In the genomic region with DNA sequence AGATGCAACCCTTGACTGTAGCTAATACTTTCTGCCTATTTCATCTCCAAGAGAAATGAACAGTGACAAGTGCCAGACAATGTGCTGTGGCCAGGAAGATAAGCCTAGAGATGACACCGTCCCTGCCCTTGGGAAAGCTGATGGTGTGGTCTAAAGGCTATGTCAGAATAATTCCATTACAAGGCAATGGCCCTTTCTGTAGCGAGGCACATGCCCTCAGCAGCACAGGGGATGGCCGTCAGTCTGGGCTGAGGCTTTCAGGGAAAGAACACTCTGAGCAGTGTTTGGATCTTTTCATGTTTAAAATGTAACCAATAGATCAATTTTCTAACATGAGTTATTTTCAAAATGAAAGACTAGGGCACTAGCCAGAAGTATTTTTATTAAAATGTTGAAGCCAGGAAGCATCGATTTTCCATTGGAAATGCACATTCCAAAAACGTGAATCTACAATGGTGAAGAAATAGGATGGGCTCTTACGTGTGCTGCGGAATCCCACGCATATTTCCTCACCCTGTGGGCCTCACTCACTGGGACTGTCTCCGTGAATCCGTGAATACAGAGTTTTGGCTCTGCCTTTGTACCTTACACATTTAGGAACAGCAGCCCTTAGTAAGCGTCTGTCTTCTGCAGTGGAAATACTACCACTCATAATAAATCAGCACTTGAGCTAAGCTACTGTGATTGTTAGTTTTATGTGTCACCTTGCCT, we compare ENCODE assay signal across 31 cellular contexts. TPM values are rescaled to one million over a fixed set of nuclear protein-coding genes. Genes with fewer than 3 reads are reported as not detected.
DNase-seq lines count a peak whose midpoint lies in the region; ATAC-seq, FAIRE-seq and TF ChIP-seq lines count a peak whose summit lies in the region.
"Had no signal": no experiment of that assay in that cellular context is flagged by ENCODE, and none has a peak within 500 bp of the region (broad histone marks: within the 10 kb centered on the region; RNA-seq: fewer than 3 reads in every experiment).

No MANE protein-coding gene starts in this region.

- H3K4me3 ChIP-seq in mammary epithelial cell (replicated peaks in 1 of 3; ENCODE audit: insufficient read depth in 1 of 3, low read depth in 2 of 3, low read length in 3 of 3) = no peak overlapping the region
- no peak overlapping the region for H3K4me3 ChIP-seq in endodermal cell (ENCODE audit: low read length)
- no peak overlapping the region for H3K4me3 ChIP-seq in pancreas
- no peak overlapping the region for H3K4me3 ChIP-seq in uterus
- H3K4me3 ChIP-seq: cardiac muscle cell, heart left ventricle, SK-N-MC, tibial nerve had no signal

- no peaks in the 10 kb centered on the region for H4K20me1 ChIP-seq in mammary epithelial cell (ENCODE audit: insufficient read depth, low read length)

- DNase-seq in MCF 10A (ENCODE audit: unreplicated experiment) (peak; percentile 33), mammary epithelial cell (no peak), endodermal cell (no peak), pancreas (no peak), uterus (no peak), GM10266 (ENCODE audit: extremely low spot score) (no peak), NCI-H2081 treated with DMSO at 0.1 percent for 48 hours (lab: John Stamatoyannopoulos, UW) (no peak)
- no peak for DNase-seq in T-helper 2 cell treated with Interferon-gamma antibody and Interleukin-4, amounts not matched to agents 5 μg/mL and 100 μg/mL, for 36 hours (ENCODE audit: low spot score)
- DNase-seq: activated CD4-positive, alpha-beta T cell treated with anti-CD3 and anti-CD28 coated beads for 36 hours; activated CD8-positive, alpha-beta memory T cell treated with anti-CD3 and anti-CD28 coated beads for 24 hours; activated T-cell treated with anti-CD3 and anti-CD28 coated beads, Interleukin-2, amount 50 U/mL, for 4 hours; CD4-positive, alpha-beta T cell; GDM1; H7; NCI-H1048; NCI-H187 treated with DMSO at 0.1 percent for 48 hours; NCI-H2227 treated with DMSO at 0.1 percent for 48 hours; nucleus accumbens; RPMI8226; stimulated activated CD4-positive, alpha-beta T cell treated with anti-CD3 and anti-CD28 coated beads, Interleukin-4, amount 100 ng/mL, for 4 hours; stimulated activated naive CD4-positive, alpha-beta T cell had no signal

- CTCF ChIA-PET in MCF 10A (lab: Yijun Ruan, JAX) (interaction anchor here (0.5 to 1.9 kb wide), 3 partner anchors 10 to 225 kb away, joined by 3 to 6 read pairs (median 3); no protein-coding TSS in a partner anchor), mammary epithelial cell (lab: Charles Lee; ENCODE audit: low non-redundant PET) (no interaction called here)

- H3K27me3 ChIP-seq in mammary epithelial cell (ENCODE audit: insufficient read depth, low read length) (no peaks in the 10 kb centered on the region), endodermal cell (ENCODE audit: control insufficient read depth, insufficient read depth, low read length, poor library complexity, severe bottlenecking) (no peaks in the 10 kb centered on the region), pancreas (no peaks in the 10 kb centered on the region), uterus (no peaks in the 10 kb centered on the region)
- H3K27me3 ChIP-seq: cardiac muscle cell, heart left ventricle, tibial nerve had no signal

- FAIRE-seq in pancreas (lab: Jason Lieb, UNC) = no peak
- FAIRE-seq: HepG2 had no signal

- TF ChIP-seq CTCF in MCF 10A (IDR thresholded peaks at IDR 0.05; ENCODE audit: unreplicated experiment) (no peak), mammary epithelial cell (conservative IDR thresholded peaks at IDR 0.05 in 1 of 2, IDR thresholded peaks at IDR 0.05 in 1 of 2; ENCODE audit: extremely low read depth in 1 of 2, insufficient read depth in 1 of 2, low read depth in 1 of 2, low read length in 2 of 2) (no peak), endodermal cell (conservative IDR thresholded peaks at IDR 0.05) (no peak), pancreas (IDR thresholded peaks at IDR 0.05) (no peak), uterus (IDR thresholded peaks at IDR 0.05) (no peak), GM10266 (IDR thresholded peaks at IDR 0.05; ENCODE audit: control insufficient read depth, insufficient read depth, low read depth, missing control alignments) (no peak)

- in situ Hi-C loops in mammary epithelial cell (cut with MboI; ENCODE audit: low sequenced_read_pairs in 2 of 2) = no loop called here

- no peak overlapping the region for H3K9ac ChIP-seq in mammary epithelial cell (ENCODE audit: insufficient read depth, low read length)
- no peak overlapping the region for H3K9ac ChIP-seq in endodermal cell (ENCODE audit: extremely low read depth, low read length, poor library complexity, severe bottlenecking)

- no peaks in the 10 kb centered on the region for H3K27me3 Mint-ChIP-seq in MCF 10A (ENCODE audit: insufficient read depth, unreplicated experiment)
- H3K27me3 Mint-ChIP-seq in endodermal cell (ENCODE audit: insufficient read depth) = no peaks in the 10 kb centered on the region
- H3K27me3 Mint-ChIP-seq in T-helper 2 cell treated with Interferon-gamma antibody and Interleukin-4, amounts not matched to agents 5 μg/mL and 100 μg/mL, for 36 hours (ENCODE audit: low read depth) = peaks cover 3% of the 10 kb centered on the region

- POLR2A ChIA-PET in MCF 10A (lab: Yijun Ruan, JAX) = no interaction called here

- WGBS in mammary epithelial cell (ENCODE audit: low coverage, missing lambda C conversion rate) = 95% methylated on average over 10 of the region's 11 CpGs
- 91 to 92% methylated on average over 8 to 11 of the region's 11 CpGs for WGBS in endodermal cell (ENCODE audit: insufficient coverage in 1 of 2, insufficient read length in 1 of 2), 2 experiments
- 46 to 54% methylated on average over 11 of the region's 11 CpGs for WGBS in pancreas, 2 donors

- ATAC-seq in pancreas = peak in 3 of 4 donors; percentile 37 to 60 (median 52)
- ATAC-seq: activated CD4-positive, alpha-beta T cell treated with anti-CD3 and anti-CD28 coated beads for 36 hours; activated T-cell treated with anti-CD3 and anti-CD28 coated beads, Interleukin-2, amount 50 U/mL, for 4 hours; heart left ventricle; HepG2; right cardiac atrium had no signal

- no peaks in the 10 kb centered on the region for H3K4me1 Mint-ChIP-seq in MCF 10A (ENCODE audit: insufficient read depth, unreplicated experiment)
- H3K4me1 Mint-ChIP-seq in endodermal cell = peaks cover 2% of the 10 kb centered on the region
- H3K4me1 Mint-ChIP-seq in T-helper 2 cell treated with Interferon-gamma antibody and Interleukin-4, amounts not matched to agents 5 μg/mL and 100 μg/mL, for 36 hours (ENCODE audit: low read depth) = no peaks in the 10 kb centered on the region
- H3K4me1 Mint-ChIP-seq: memory B cell had no signal

- intact Hi-C loops in MCF 10A (cut with micrococcal nuclease) (no loop called here), mammary epithelial cell (cut with micrococcal nuclease) (no loop called here), pancreas (cut with DNase I) (no loop called here), uterus (cut with DNase I; ENCODE audit: low total_unique reads) (no loop called here)

- H3K27ac Mint-ChIP-seq in MCF 10A (ENCODE audit: low read depth, unreplicated experiment) (no peak overlapping the region), endodermal cell (peak overlapping the region; percentile 17)
- H3K27ac Mint-ChIP-seq in T-helper 2 cell treated with Interferon-gamma antibody and Interleukin-4, amounts not matched to agents 5 μg/mL and 100 μg/mL, for 36 hours = no peak overlapping the region
- H3K27ac Mint-ChIP-seq: activated CD4-positive, alpha-beta T cell treated with anti-CD3 and anti-CD28 coated beads for 36 hours; CD4-positive, alpha-beta T cell; dendritic cell treated with granulocyte-macrophage colony-stimulating factor and Interleukin-4, amounts not matched to agents 40 ng/mL and 50 ng/mL, for 4 days; memory B cell; T-helper 1 cell treated with Interleukin-12 subunit alpha and Interleukin-12 subunit beta and Interleukin-4 antibody, amounts not matched to agents 30 μg/mL and 1 μg/mL, for 36 hours had no signal

- H3K9me3 Mint-ChIP-seq in MCF 10A (ENCODE audit: unreplicated experiment) (no peaks in the 10 kb centered on the region), endodermal cell (no peaks in the 10 kb centered on the region)
- no peaks in the 10 kb centered on the region for H3K9me3 Mint-ChIP-seq in T-helper 2 cell treated with Interferon-gamma antibody and Interleukin-4, amounts not matched to agents 5 μg/mL and 100 μg/mL, for 36 hours
- H3K9me3 Mint-ChIP-seq: activated T-cell treated with anti-CD3 and anti-CD28 coated beads, Interleukin-2, amount 50 U/mL, for 4 hours; CD4-positive, alpha-beta T cell; dendritic cell treated with granulocyte-macrophage colony-stimulating factor and Interleukin-4, amounts not matched to agents 40 ng/mL and 50 ng/mL, for 4 days; memory B cell; T-helper 1 cell treated with Interleukin-12 subunit alpha and Interleukin-12 subunit beta and Interleukin-4 antibody, amounts not matched to agents 30 μg/mL and 1 μg/mL, for 36 hours had no signal

- H3K4me1 ChIP-seq in mammary epithelial cell (ENCODE audit: insufficient read depth, low read length) (peaks cover 19% of the 10 kb centered on the region), endodermal cell (ENCODE audit: control insufficient read depth, insufficient read depth, low read length) (no peaks in the 10 kb centered on the region), pancreas (no peaks in the 10 kb centered on the region), uterus (peaks cover 5 to 7% of the 10 kb centered on the region in 2 donors)

- H3K4me2 ChIP-seq in mammary epithelial cell (ENCODE audit: insufficient read depth, low read depth, low read length) = no peak overlapping the region

- H3K9me3 ChIP-seq in mammary epithelial cell (replicated peaks; ENCODE audit: insufficient read depth, low read length) (no peaks in the 10 kb centered on the region), endodermal cell (ENCODE audit: control insufficient read depth, low read length) (no peaks in the 10 kb centered on the region), pancreas (no peaks in the 10 kb centered on the region), uterus (no peaks in the 10 kb centered on the region)
- H3K9me3 ChIP-seq: heart left ventricle, tibial nerve had no signal

- no peaks in the 10 kb centered on the region for H3K36me3 ChIP-seq in mammary epithelial cell (ENCODE audit: insufficient read depth, low read length)
- peaks cover 92% of the 10 kb centered on the region for H3K36me3 ChIP-seq in endodermal cell (ENCODE audit: control insufficient read depth, insufficient read depth, low read length)
- H3K36me3 ChIP-seq in pancreas = no peaks in the 10 kb centered on the region
- no peaks in the 10 kb centered on the region for H3K36me3 ChIP-seq in uterus
- H3K36me3 ChIP-seq: cardiac muscle cell had no signal

- peaks cover 39% of the 10 kb centered on the region for H3K79me2 ChIP-seq in mammary epithelial cell (ENCODE audit: insufficient read depth, low read length)

- dilution Hi-C loops in mammary epithelial cell (cut with HindIII; ENCODE audit: low sequenced_read_pairs) = no loop called here

- H3K36me3 Mint-ChIP-seq in MCF 10A (ENCODE audit: insufficient read depth, unreplicated experiment) (no peaks in the 10 kb centered on the region), endodermal cell (ENCODE audit: low read depth) (peaks cover 67% of the 10 kb centered on the region)
- H3K36me3 Mint-ChIP-seq in T-helper 2 cell treated with Interferon-gamma antibody and Interleukin-4, amounts not matched to agents 5 μg/mL and 100 μg/mL, for 36 hours (ENCODE audit: low read depth) = no peaks in the 10 kb centered on the region
- H3K36me3 Mint-ChIP-seq: memory B cell had no signal

- TF ChIP-seq POLR2A in uterus (IDR thresholded peaks at IDR 0.05) = no peak

- BruUV-seq in MCF 10A (replicated peaks; lab: Mats Ljungman, UMichigan) (no TSS peak), mammary epithelial cell (replicated peaks; lab: Mats Ljungman, UMichigan) (no TSS peak)

- no peak overlapping the region for H2AFZ ChIP-seq in mammary epithelial cell (ENCODE audit: low read depth, low read length)

- H3K4me3 Mint-ChIP-seq in MCF 10A (ENCODE audit: unreplicated experiment) = no peak overlapping the region
- no peak overlapping the region for H3K4me3 Mint-ChIP-seq in endodermal cell
- no peak overlapping the region for H3K4me3 Mint-ChIP-seq in T-helper 2 cell treated with Interferon-gamma antibody and Interleukin-4, amounts not matched to agents 5 μg/mL and 100 μg/mL, for 36 hours
- H3K4me3 Mint-ChIP-seq: activated CD4-positive, alpha-beta T cell treated with anti-CD3 and anti-CD28 coated beads for 36 hours; activated T-cell treated with anti-CD3 and anti-CD28 coated beads, Interleukin-2, amount 50 U/mL, for 4 hours; CD4-positive, alpha-beta T cell; dendritic cell treated with granulocyte-macrophage colony-stimulating factor and Interleukin-4, amounts not matched to agents 40 ng/mL and 50 ng/mL, for 4 days; memory B cell; T-helper 1 cell treated with Interleukin-12 subunit alpha and Interleukin-12 subunit beta and Interleukin-4 antibody, amounts not matched to agents 30 μg/mL and 1 μg/mL, for 36 hours had no signal

- no peak overlapping the region for H3K27ac ChIP-seq in mammary epithelial cell (ENCODE audit: insufficient read depth, low read depth, low read length)
- no peak overlapping the region for H3K27ac ChIP-seq in endodermal cell (ENCODE audit: low read depth, low read length)
- H3K27ac ChIP-seq in pancreas = peak overlapping the region in 2 of 4 donors; percentile 13 to 28
- peak overlapping the region; percentile 42 to 43 for H3K27ac ChIP-seq in uterus
- H3K27ac ChIP-seq: 22Rv1, cardiac muscle cell, SK-N-MC had no signal

RNA-seq across cellular contexts. Expression of a gene that starts 22.0 kb away (rescaled TPM):
- total RNA-seq in MCF 10A (2022) (25.9 and 42.1 TPM in 2 replicates), mammary epithelial cell (10 to 100 TPM; 40.9 to 89.0 TPM), endodermal cell (100 to 1,000 TPM; 702 to 764 TPM), pancreas (100 to 1,000 TPM in 2 of 6 donors, 10 to 100 TPM in 4; 20.7 to 167 (median 51.7) TPM), uterus (100 to 1,000 TPM; 164 to 737 (median 209) TPM)
- polyA plus RNA-seq in mammary epithelial cell (28.1 TPM), pancreas (10 to 100 TPM; 22.5 to 35.0 TPM)
- 57.7 TPM for polyA minus RNA-seq in mammary epithelial cell
- polyA plus RNA-seq in endodermal cell (2013, experiment 1 of 2) = 174 TPM
- polyA plus RNA-seq in endodermal cell (2013, experiment 2 of 2) = 194 TPM
- total RNA-seq: HepG2 had no signal
- polyA plus RNA-seq: HepG2 had no signal

RNA-seq across cellular contexts. Expression of a gene that starts 22.1 kb away (rescaled TPM):
- total RNA-seq in MCF 10A (2022) (54.6 and 66.0 TPM in 2 replicates), mammary epithelial cell (10 to 100 TPM; 74.9 to 94.2 TPM), endodermal cell (100 to 1,000 TPM; 388 to 398 TPM), pancreas (100 to 1,000 TPM in 1 of 6 donors, 10 to 100 TPM in 5; 18.4 to 130 (median 46.9) TPM), uterus (100 to 1,000 TPM; 157 to 606 (median 284) TPM)
- polyA plus RNA-seq in mammary epithelial cell (119 TPM), pancreas (10 to 100 TPM; 37.0 to 46.6 TPM)
- polyA minus RNA-seq in mammary epithelial cell = 78.3 TPM
- 216 TPM for polyA plus RNA-seq in endodermal cell (2013, experiment 1 of 2)
- polyA plus RNA-seq in endodermal cell (2013, experiment 2 of 2) = 219 TPM
- total RNA-seq: activated CD4-positive, alpha-beta T cell treated with anti-CD3 and anti-CD28 coated beads for 36 hours; CD4-positive, alpha-beta T cell had no signal

Comparison
In these comparisons a context has a peak if more than half of its experiments do, and no peak if none do; other contexts are left out.
1. H3K27ac ChIP-seq: peak in uterus (2 of 2); none in mammary epithelial cell (single experiment) and endodermal cell (single experiment).